ENCODE assay signal across 17 cellular contexts in genomic region chr3:132625613-132626012, GRCh38. TPM values are rescaled to one million over a fixed set of nuclear protein-coding genes. Genes with fewer than 3 reads are reported as not detected.
DNase-seq lines count a peak whose midpoint lies in the region; ATAC-seq, FAIRE-seq and TF ChIP-seq lines count a peak whose summit lies in the region.
"Had no signal": no experiment of that assay in that cellular context is flagged by ENCODE, and none has a peak within 500 bp of the region (broad histone marks: within the 10 kb centered on the region; RNA-seq: fewer than 3 reads in every experiment).

No MANE protein-coding gene starts in this region.

- H3K4me1 ChIP-seq in HUES6 (ENCODE audit: control insufficient read depth, insufficient read depth, low read length) = peaks cover 13% of the 10 kb centered on the region
- H3K4me1 ChIP-seq in tibial artery = peaks cover 0 to 16% (median 8%) of the 10 kb centered on the region in 4 donors
- H3K4me1 ChIP-seq: gastrocnemius medialis had no signal

- H3K9me3 ChIP-seq in HUES6 (ENCODE audit: control insufficient read depth, insufficient read depth, low read depth, low read length) (no peaks in the 10 kb centered on the region), tibial artery (no peaks in the 10 kb centered on the region)
- H3K9me3 ChIP-seq: gastrocnemius medialis, ovary, suprapubic skin had no signal

- intact Hi-C loops in tibial artery (cut with DNase I; ENCODE audit: low total_unique reads) = no loop called here

- H3K27ac Mint-ChIP-seq in activated naive CD4-positive, alpha-beta T cell treated with anti-CD3 and anti-CD28 coated beads, Interleukin-2, amount 50 U/mL, for 72 hours = peak overlapping the region in 1 of 2 donors; percentile 74
- H3K27ac Mint-ChIP-seq: activated naive CD8-positive, alpha-beta T cell had no signal

- no peak overlapping the region for H3K9ac ChIP-seq in HUES6 (ENCODE audit: low read length)

- peak; percentile 7 for DNase-seq in GM12865 (ENCODE audit: low read depth)
- no peak for DNase-seq in activated naive CD4-positive, alpha-beta T cell treated with anti-CD3 and anti-CD28 coated beads, Interleukin-2, amount 50 U/mL, for 72 hours (ENCODE audit: low spot score in 2 of 2)
- no peak for DNase-seq in RCC 7860 (ENCODE audit: low spot score)
- DNase-seq in HuH-7.5 (ENCODE audit: low spot score) = no peak
- no peak for DNase-seq in tibial artery
- DNase-seq: gastrocnemius medialis; left ventricle myocardium inferior; NCI-H1048; NCI-H82; ovary; stimulated activated CD4-positive, alpha-beta T cell treated with anti-CD3 and anti-CD28 coated beads, Interleukin-2, amount 100 ng/mL, for 48 hours had no signal

- H3K27ac ChIP-seq in HUES6 (ENCODE audit: low read depth, low read length) (0 out of 2 replicates have a peak overlapping the region, but pooled peaks have one; percentile 95), tibial artery (no peak overlapping the region)
- H3K27ac ChIP-seq: gastrocnemius medialis, left ventricle myocardium inferior, ovary, suprapubic skin had no signal

- ATAC-seq in GM19372 (IDR thresholded peaks at IDR 0.05; ENCODE audit: low read depth, unreplicated experiment) (peak; percentile 89), HG02884 (IDR thresholded peaks at IDR 0.05; ENCODE audit: unreplicated experiment) (peak; percentile 93)
- ATAC-seq in activated naive CD4-positive, alpha-beta T cell treated with anti-CD3 and anti-CD28 coated beads, Interleukin-2, amount 50 U/mL, for 72 hours = no peak
- ATAC-seq: gastrocnemius medialis had no signal

- H3K36me3 Mint-ChIP-seq in activated naive CD4-positive, alpha-beta T cell treated with anti-CD3 and anti-CD28 coated beads, Interleukin-2, amount 50 U/mL, for 72 hours = peaks cover 7 to 11% of the 10 kb centered on the region in 2 donors

- H3K27me3 ChIP-seq in HUES6 (ENCODE audit: control insufficient read depth, insufficient read depth, low read length) (no peaks in the 10 kb centered on the region), tibial artery (no peaks in the 10 kb centered on the region)
- H3K27me3 ChIP-seq: gastrocnemius medialis, ovary, suprapubic skin had no signal

- H3K4me3 ChIP-seq in GM12865 (ENCODE audit: low read depth, low read length) (no peak overlapping the region), HUES6 (ENCODE audit: low read depth, low read length) (no peak overlapping the region), tibial artery (no peak overlapping the region)
- H3K4me3 ChIP-seq: gastrocnemius medialis, left ventricle myocardium inferior, ovary, suprapubic skin had no signal

- no peak for TF ChIP-seq CTCF in GM12865 (IDR thresholded peaks at IDR 0.05; ENCODE audit: insufficient read depth, low read depth, low read length, missing control alignments)
- no peak for TF ChIP-seq CTCF in tibial artery (IDR thresholded peaks at IDR 0.05)

- peaks cover 27% of the 10 kb centered on the region for H3K36me3 ChIP-seq in HUES6 (ENCODE audit: control insufficient read depth, insufficient read depth, low read length)
- peaks cover 4 to 31% (median 19%) of the 10 kb centered on the region in 3 donors for H3K36me3 ChIP-seq in tibial artery
- H3K36me3 ChIP-seq: ovary had no signal

- no peak for FAIRE-seq in RCC 7860 (lab: Jason Lieb, UNC)
- FAIRE-seq: G401.6 had no signal

- no peaks in the 10 kb centered on the region for H3K9me3 Mint-ChIP-seq in activated naive CD4-positive, alpha-beta T cell treated with anti-CD3 and anti-CD28 coated beads, Interleukin-2, amount 50 U/mL, for 72 hours

RNA-seq across cellular contexts. Expression of gene ACKR4, which starts 28.5 kb away (rescaled TPM):
- 1 to 10 TPM in 1 of 2 donors, under 1 TPM in 1; 0.51 to 1.2 TPM for total RNA-seq in activated naive CD4-positive, alpha-beta T cell treated with anti-CD3 and anti-CD28 coated beads, Interleukin-2, amount 50 U/mL, for 72 hours
- total RNA-seq: gastrocnemius medialis had no signal

RNA-seq across cellular contexts. Expression of gene ACAD11, which starts 34.0 kb away (rescaled TPM):
- total RNA-seq in activated naive CD4-positive, alpha-beta T cell treated with anti-CD3 and anti-CD28 coated beads, Interleukin-2, amount 50 U/mL, for 72 hours = 10 to 100 TPM; 16.0 to 20.3 TPM

RNA-seq across cellular contexts. Expression of gene UBA5, which starts 34.5 kb away (rescaled TPM):
- total RNA-seq in activated naive CD4-positive, alpha-beta T cell treated with anti-CD3 and anti-CD28 coated beads, Interleukin-2, amount 50 U/mL, for 72 hours = 10 to 100 TPM; 45.3 to 82.3 TPM

Comparison
In these comparisons a context has a peak if more than half of its experiments do, and no peak if none do; other contexts are left out.
1. ATAC-seq: peak in GM19372 (single experiment) and HG02884 (single experiment); none in activated naive CD4-positive, alpha-beta T cell treated with anti-CD3 and anti-CD28 coated beads, Interleukin-2, amount 50 U/mL, for 72 hours (0 of 2).